33 cellular contexts compared by ENCODE assay signal in the genomic region with DNA sequence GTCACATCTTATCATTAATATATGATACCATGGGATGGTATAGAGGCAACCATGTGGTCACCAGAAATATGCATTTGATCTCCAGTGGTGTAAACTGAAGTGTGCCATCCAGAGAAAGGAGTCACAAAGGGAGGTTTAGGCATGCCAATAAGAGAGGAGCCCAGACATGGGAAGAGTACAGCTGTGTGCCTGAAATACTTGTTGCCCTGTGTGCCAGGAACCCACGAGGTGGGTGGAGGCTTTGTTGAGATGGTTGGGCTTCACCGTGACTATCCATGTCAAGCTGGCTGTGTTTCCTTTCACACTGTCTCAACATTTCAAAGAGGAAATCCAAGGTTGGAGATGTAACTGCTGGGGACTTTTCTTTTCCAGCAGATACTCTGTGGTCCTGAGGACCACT. TPM values are rescaled to one million over a fixed set of nuclear protein-coding genes. Genes with fewer than 3 reads are reported as not detected.
"Had no signal": no experiment of that assay in that cellular context is flagged by ENCODE, and none has a peak within 500 bp of the region (broad histone marks: within the 10 kb centered on the region; RNA-seq: fewer than 3 reads in every experiment).

No MANE protein-coding gene starts in this region.

- H3K27me3 ChIP-seq: adrenal gland, body of pancreas, colonic mucosa, esophagus squamous epithelium had no signal

- ATAC-seq: activated CD4-positive, alpha-beta T cell treated with anti-CD3 and anti-CD28 coated beads for 36 hours; activated CD8-positive, alpha-beta memory T cell treated with anti-CD3 and anti-CD28 coated beads, Interleukin-2, amount 10 ng/mL, durations not matched to agents 7 days and 5 days; activated CD8-positive, alpha-beta T cell treated with anti-CD3 and anti-CD28 coated beads, Interleukin-2, amount 10 ng/mL, durations not matched to agents 7 days and 5 days; activated naive CD8-positive, alpha-beta T cell treated with anti-CD3 and anti-CD28 coated beads, Interleukin-2, amount 50 U/mL, for 24 hours; body of pancreas had no signal

- H3K9me3 ChIP-seq: adrenal gland, body of pancreas, colonic mucosa, esophagus squamous epithelium had no signal

- H3K36me3 ChIP-seq: adrenal gland, colonic mucosa, esophagus squamous epithelium had no signal

- DNase-seq: activated CD4-positive, alpha-beta memory T cell treated with anti-CD3 and anti-CD28 coated beads for 36 hours; activated CD4-positive, alpha-beta T cell treated with anti-CD3 and anti-CD28 coated beads for 36 hours; activated CD4-positive, alpha-beta T cell treated with anti-CD3 and anti-CD28 coated beads, Interleukin-2, amount 10 ng/mL, durations not matched to agents 24 days and 14 days; activated CD4-positive, CD25-positive, alpha-beta regulatory T cell; activated CD4-positive, CD25-positive, alpha-beta regulatory T cell treated with anti-CD3 and anti-CD28 coated beads, Interleukin-2, amount 50 U/mL, for 72 hours; activated CD8-positive, alpha-beta memory T cell treated with anti-CD3 and anti-CD28 coated beads, Interleukin-2, amount 10 ng/mL, durations not matched to agents 7 days and 5 days; activated CD8-positive, alpha-beta memory T cell treated with anti-CD3 and anti-CD28 coated beads, Interleukin-2, amount 50 U/mL, for 4 hours; activated CD8-positive, alpha-beta T cell treated with anti-CD3 and anti-CD28 coated beads, Interleukin-2, amount 10 ng/mL, durations not matched to agents 7 days and 5 days; activated effector memory CD4-positive, alpha-beta T cell treated with anti-CD3 and anti-CD28 coated beads, Interleukin-2, amount 50 U/mL, for 16 hours; activated naive CD4-positive, alpha-beta T cell treated with anti-CD3 and anti-CD28 coated beads for 36 hours; activated naive CD8-positive, alpha-beta T cell treated with anti-CD3 and anti-CD28 coated beads for 36 hours; activated naive CD8-positive, alpha-beta T cell treated with anti-CD3 and anti-CD28 coated beads, Interleukin-2, amount 50 U/mL, for 24 hours; activated T-cell treated with anti-CD3 and anti-CD28 coated beads, Interleukin-2, amount 50 U/mL, for 1 hour; activated T-cell treated with anti-CD3 and anti-CD28 coated beads, Interleukin-2, amount 50 U/mL, for 48 hours; adrenal gland; amygdala; aorta; body of pancreas; central memory CD4-positive, alpha-beta T cell; cerebellar nuclear complex; colonic mucosa; effector CD8-positive, alpha-beta T cell; esophagus squamous epithelium; foreskin fibroblast; glutamatergic neuron; T-helper 2 cell had no signal

- H3K27ac ChIP-seq: adrenal gland, body of pancreas, colonic mucosa, epithelial cell of prostate, esophagus squamous epithelium had no signal

- H3K4me1 ChIP-seq: adrenal gland, body of pancreas, colonic mucosa, esophagus squamous epithelium had no signal

- H3K4me3 ChIP-seq: adrenal gland, body of pancreas, colonic mucosa, esophagus squamous epithelium had no signal

RNA-seq across cellular contexts. Expression of a gene that starts 43.5 kb away (rescaled TPM):
- total RNA-seq: activated CD4-positive, alpha-beta memory T cell treated with anti-CD3 and anti-CD28 coated beads for 36 hours; activated CD4-positive, alpha-beta T cell treated with anti-CD3 and anti-CD28 coated beads for 36 hours; activated CD4-positive, alpha-beta T cell treated with anti-CD3 and anti-CD28 coated beads, Interleukin-2, amount 10 ng/mL, durations not matched to agents 24 days and 14 days; activated CD8-positive, alpha-beta memory T cell treated with anti-CD3 and anti-CD28 coated beads for 36 hours; activated CD8-positive, alpha-beta memory T cell treated with anti-CD3 and anti-CD28 coated beads, Interleukin-2, amount 10 ng/mL, durations not matched to agents 7 days and 5 days; activated CD8-positive, alpha-beta T cell treated with anti-CD3 and anti-CD28 coated beads, Interleukin-2, amount 10 ng/mL, durations not matched to agents 7 days and 5 days; activated naive CD4-positive, alpha-beta T cell treated with anti-CD3 and anti-CD28 coated beads for 36 hours; activated naive CD8-positive, alpha-beta T cell treated with anti-CD3 and anti-CD28 coated beads for 36 hours; activated T-helper 1 cell treated with anti-CD3 and anti-CD28 coated beads, Interleukin-12 subunit alpha, Interleukin-12 subunit beta, Interleukin-2, Interleukin-4 antibody, amounts not matched to agents 30 ng/mL and 10 ng/mL and 1 ng/mL, durations not matched to agents 14 hours and 24 hours and 36 hours; activated T-helper 2 cell treated with anti-CD3 and anti-CD28 coated beads, Interferon-gamma antibody, Interleukin-2, Interleukin-4, amounts not matched to agents 10 μg/mL and 5 μg/mL and 100 μg/mL, durations not matched to agents 14 hours and 24 hours and 36 hours; body of pancreas; dermis microvascular lymphatic vessel endothelial cell; endothelial cell of umbilical vein; T-helper 1 cell treated with Interleukin-12 subunit alpha and Interleukin-12 subunit beta and Interleukin-4 antibody, amounts not matched to agents 30 ng/mL and 1 ng/mL, for 36 hours had no signal
